In the genomic region with DNA sequence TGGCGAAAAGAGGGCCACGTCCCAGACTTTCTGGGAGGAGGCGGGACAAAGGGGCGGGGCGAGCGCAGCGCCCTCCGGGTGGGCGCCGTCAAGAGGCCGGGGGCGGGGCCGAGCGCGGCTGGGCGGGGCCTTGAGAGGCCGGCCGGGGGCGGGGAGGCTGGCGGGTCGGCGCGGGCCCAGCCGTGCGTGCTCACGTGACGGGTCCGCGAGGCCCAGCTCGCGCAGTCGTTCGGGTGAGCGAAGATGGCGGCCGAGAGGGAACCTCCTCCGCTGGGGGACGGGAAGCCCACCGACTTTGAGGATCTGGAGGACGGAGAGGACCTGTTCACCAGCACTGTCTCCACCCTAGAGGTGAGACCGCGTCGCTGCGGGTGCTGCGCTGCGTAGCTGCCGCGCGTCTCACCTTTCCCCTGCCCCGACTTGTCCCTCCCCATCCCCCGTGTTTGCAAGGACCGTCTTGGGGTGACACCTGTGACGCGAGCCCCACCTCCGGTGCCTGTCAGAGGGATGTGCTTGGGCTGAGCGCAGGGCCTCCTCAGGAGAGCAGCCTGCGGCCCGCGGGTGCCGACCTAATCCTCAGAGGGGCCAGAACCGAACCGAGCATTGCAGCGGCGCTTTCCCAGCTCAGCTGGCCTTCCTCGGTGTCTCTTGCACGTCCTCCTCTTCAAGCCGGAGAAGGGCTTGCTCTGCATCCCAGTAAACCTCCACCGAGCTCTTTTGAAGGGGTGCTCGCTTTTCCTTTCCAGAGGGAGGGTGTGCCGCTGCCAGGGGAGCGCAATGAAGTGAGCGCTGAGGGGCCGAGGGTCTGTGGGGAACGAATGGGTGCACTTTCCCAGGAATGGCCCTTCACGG, we compare ENCODE assay signal across 8 cellular contexts. TPM values are rescaled to one million over a fixed set of nuclear protein-coding genes. Genes with fewer than 3 reads are reported as not detected.
DNase-seq lines count a peak whose midpoint lies in the region; ATAC-seq and TF ChIP-seq lines count a peak whose summit lies in the region.

A gene with protein sequence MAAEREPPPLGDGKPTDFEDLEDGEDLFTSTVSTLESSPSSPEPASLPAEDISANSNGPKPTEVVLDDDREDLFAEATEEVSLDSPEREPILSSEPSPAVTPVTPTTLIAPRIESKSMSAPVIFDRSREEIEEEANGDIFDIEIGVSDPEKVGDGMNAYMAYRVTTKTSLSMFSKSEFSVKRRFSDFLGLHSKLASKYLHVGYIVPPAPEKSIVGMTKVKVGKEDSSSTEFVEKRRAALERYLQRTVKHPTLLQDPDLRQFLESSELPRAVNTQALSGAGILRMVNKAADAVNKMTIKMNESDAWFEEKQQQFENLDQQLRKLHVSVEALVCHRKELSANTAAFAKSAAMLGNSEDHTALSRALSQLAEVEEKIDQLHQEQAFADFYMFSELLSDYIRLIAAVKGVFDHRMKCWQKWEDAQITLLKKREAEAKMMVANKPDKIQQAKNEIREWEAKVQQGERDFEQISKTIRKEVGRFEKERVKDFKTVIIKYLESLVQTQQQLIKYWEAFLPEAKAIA (plus strand): TSS at position 220 of the 852 bp plus-strand sequence. CDS start 24 bp downstream, at position 244.

- H3K9me3 ChIP-seq in HUES48 (ENCODE audit: control insufficient read depth, insufficient read depth, low read length) (no peaks in the 10 kb centered on the region), esophagus (ENCODE audit: control insufficient read depth in 2 of 2, insufficient read depth in 1 of 2, low read depth in 1 of 2, low read length in 1 of 2) (no peaks in the 10 kb centered on the region), mucosa of stomach (ENCODE audit: control insufficient read depth, low read length) (no peaks in the 10 kb centered on the region)

- no peaks in the 10 kb centered on the region for H3K9me3 Mint-ChIP-seq in activated T-cell treated with anti-CD3 and anti-CD28 coated beads, Interleukin-2, amount 50 U/mL, for 24 hours

- peak within 1 kb of the TSS; percentile 91 for H3K27ac Mint-ChIP-seq in activated T-cell treated with anti-CD3 and anti-CD28 coated beads, Interleukin-2, amount 50 U/mL, for 24 hours

- DNase-seq in DMS 273 treated with DMSO at 0.1 percent for 48 hours (lab: John Stamatoyannopoulos, UW), result peak; percentile 62
- DNase-seq in activated T-cell treated with anti-CD3 and anti-CD28 coated beads, Interleukin-2, amount 50 U/mL, for 24 hours, result peak; percentile 93
- DNase-seq in stimulated activated CD8-positive, alpha-beta memory T cell treated with anti-CD3 and anti-CD28 coated beads, Interleukin-7, amount 100 ng/mL, for 1 hour (ENCODE audit: low read depth in 2 of 2), result peak; percentile 79 to 81

- 0 to 1% methylated on average over 55 to 75 of the region's 75 CpGs for WGBS in esophagus, 2 donors

- H3K4me3 ChIP-seq in HUES48 (ENCODE audit: low read depth, low read length), result peak within 1 kb of the TSS; percentile 97
- H3K4me3 ChIP-seq in esophagus (ENCODE audit: low read depth in 1 of 2, low read length in 2 of 2), result peak within 1 kb of the TSS; percentile 84 to 96
- peak within 1 kb of the TSS; percentile 90 for H3K4me3 ChIP-seq in mucosa of stomach (ENCODE audit: low read length)

- peaks cover 10% of the 10 kb centered on the region for H3K36me3 Mint-ChIP-seq in activated T-cell treated with anti-CD3 and anti-CD28 coated beads, Interleukin-2, amount 50 U/mL, for 24 hours (ENCODE audit: low read depth)

- ATAC-seq in GM21390 (IDR thresholded peaks at IDR 0.05; ENCODE audit: unreplicated experiment), result peak; percentile 91

- peak within 1 kb of the TSS; percentile 89 for H3K27ac ChIP-seq in HUES48 (ENCODE audit: low read depth, low read length)
- H3K27ac ChIP-seq in esophagus (ENCODE audit: low read depth in 2 of 2, low read length in 1 of 2), result peak within 1 kb of the TSS; percentile 81 to 92

- peak within 1 kb of the TSS; percentile 92 for H3K4me3 Mint-ChIP-seq in activated T-cell treated with anti-CD3 and anti-CD28 coated beads, Interleukin-2, amount 50 U/mL, for 24 hours

- H3K4me1 ChIP-seq in HUES48 (ENCODE audit: control insufficient read depth, insufficient read depth, low read length), result peaks cover 16% of the 10 kb centered on the region
- no peaks in the 10 kb centered on the region for H3K4me1 ChIP-seq in esophagus (ENCODE audit: control insufficient read depth in 2 of 2, insufficient read depth in 2 of 2, low read length in 1 of 2)
- H3K4me1 ChIP-seq in mucosa of stomach (ENCODE audit: control insufficient read depth, insufficient read depth, low read length), result peaks cover 8% of the 10 kb centered on the region

- H3K36me3 ChIP-seq in HUES48 (ENCODE audit: control insufficient read depth, insufficient read depth, low read length), result no peaks in the 10 kb centered on the region
- no peaks in the 10 kb centered on the region for H3K36me3 ChIP-seq in esophagus (ENCODE audit: control insufficient read depth in 2 of 2, insufficient read depth in 2 of 2, low read length in 1 of 2)
- no peaks in the 10 kb centered on the region for H3K36me3 ChIP-seq in mucosa of stomach (ENCODE audit: control insufficient read depth, insufficient read depth, low read length)

- peak within 1 kb of the TSS; percentile 77 for H3K9ac ChIP-seq in HUES48 (ENCODE audit: low read depth, low read length)
- H3K9ac ChIP-seq in mucosa of stomach (ENCODE audit: low read length), result peak within 1 kb of the TSS; percentile 97

- H3K27me3 Mint-ChIP-seq in activated T-cell treated with anti-CD3 and anti-CD28 coated beads, Interleukin-2, amount 50 U/mL, for 24 hours, result no peaks in the 10 kb centered on the region

- peaks cover 47% of the 10 kb centered on the region for H3K4me1 Mint-ChIP-seq in activated T-cell treated with anti-CD3 and anti-CD28 coated beads, Interleukin-2, amount 50 U/mL, for 24 hours (ENCODE audit: low read depth)

- H3K27me3 ChIP-seq in HUES48 (ENCODE audit: control insufficient read depth, insufficient read depth, low read length) (no peaks in the 10 kb centered on the region; the same call in 1 of the 2 replicates), esophagus (ENCODE audit: control insufficient read depth in 1 of 2, insufficient read depth in 2 of 2, low read length in 2 of 2) (no peaks in the 10 kb centered on the region), mucosa of stomach (ENCODE audit: control insufficient read depth, insufficient read depth, low read length) (no peaks in the 10 kb centered on the region)

TF ChIP-seq in PFSK-1, 5 proteins besides CTCF, POLR2A, EP300 and RAD21:
- TF ChIP-seq POLR2AphosphoS5 (IDR thresholded peaks at IDR 0.05; ENCODE audit: low read depth, low read length) (peak; percentile 80), FOXP2 (optimal IDR thresholded peaks at IDR 0.05; ENCODE audit: borderline replicate concordance, extremely low read depth, extremely low read length, insufficient read depth) (no peak), SIN3A (IDR thresholded peaks at IDR 0.05; ENCODE audit: borderline replicate concordance, insufficient read depth, low read length) (no peak), TAF1 (IDR thresholded peaks at IDR 0.05; ENCODE audit: borderline replicate concordance, insufficient read depth, low read length) (peak; percentile 84; the same call in 1 of the 2 replicates)
- TF ChIP-seq, protein P1, sequence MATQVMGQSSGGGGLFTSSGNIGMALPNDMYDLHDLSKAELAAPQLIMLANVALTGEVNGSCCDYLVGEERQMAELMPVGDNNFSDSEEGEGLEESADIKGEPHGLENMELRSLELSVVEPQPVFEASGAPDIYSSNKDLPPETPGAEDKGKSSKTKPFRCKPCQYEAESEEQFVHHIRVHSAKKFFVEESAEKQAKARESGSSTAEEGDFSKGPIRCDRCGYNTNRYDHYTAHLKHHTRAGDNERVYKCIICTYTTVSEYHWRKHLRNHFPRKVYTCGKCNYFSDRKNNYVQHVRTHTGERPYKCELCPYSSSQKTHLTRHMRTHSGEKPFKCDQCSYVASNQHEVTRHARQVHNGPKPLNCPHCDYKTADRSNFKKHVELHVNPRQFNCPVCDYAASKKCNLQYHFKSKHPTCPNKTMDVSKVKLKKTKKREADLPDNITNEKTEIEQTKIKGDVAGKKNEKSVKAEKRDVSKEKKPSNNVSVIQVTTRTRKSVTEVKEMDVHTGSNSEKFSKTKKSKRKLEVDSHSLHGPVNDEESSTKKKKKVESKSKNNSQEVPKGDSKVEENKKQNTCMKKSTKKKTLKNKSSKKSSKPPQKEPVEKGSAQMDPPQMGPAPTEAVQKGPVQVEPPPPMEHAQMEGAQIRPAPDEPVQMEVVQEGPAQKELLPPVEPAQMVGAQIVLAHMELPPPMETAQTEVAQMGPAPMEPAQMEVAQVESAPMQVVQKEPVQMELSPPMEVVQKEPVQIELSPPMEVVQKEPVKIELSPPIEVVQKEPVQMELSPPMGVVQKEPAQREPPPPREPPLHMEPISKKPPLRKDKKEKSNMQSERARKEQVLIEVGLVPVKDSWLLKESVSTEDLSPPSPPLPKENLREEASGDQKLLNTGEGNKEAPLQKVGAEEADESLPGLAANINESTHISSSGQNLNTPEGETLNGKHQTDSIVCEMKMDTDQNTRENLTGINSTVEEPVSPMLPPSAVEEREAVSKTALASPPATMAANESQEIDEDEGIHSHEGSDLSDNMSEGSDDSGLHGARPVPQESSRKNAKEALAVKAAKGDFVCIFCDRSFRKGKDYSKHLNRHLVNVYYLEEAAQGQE (IDR thresholded peaks at IDR 0.05; ENCODE audit: insufficient read depth in 1 of 2, low read depth in 2 of 2, low read length in 2 of 2), result no peak

RNA-seq across cellular contexts. Expression of the gene that starts here (rescaled TPM):
- 170 TPM for polyA plus RNA-seq in PFSK-1 (2012; ENCODE audit: insufficient read length, low read depth)
- polyA plus RNA-seq in esophagus, result 10 to 100 TPM; 21.6 to 34.9 TPM

Comparison
In these comparisons a context has a peak if more than half of its experiments do, and no peak if none do; other contexts are left out.
1. Peak in every context shown above with its lines: DNase-seq, ATAC-seq, H3K4me3 ChIP-seq and H3K27ac ChIP-seq.